Comparison of ENCODE assay signal across 23 cellular contexts in the genomic region with DNA sequence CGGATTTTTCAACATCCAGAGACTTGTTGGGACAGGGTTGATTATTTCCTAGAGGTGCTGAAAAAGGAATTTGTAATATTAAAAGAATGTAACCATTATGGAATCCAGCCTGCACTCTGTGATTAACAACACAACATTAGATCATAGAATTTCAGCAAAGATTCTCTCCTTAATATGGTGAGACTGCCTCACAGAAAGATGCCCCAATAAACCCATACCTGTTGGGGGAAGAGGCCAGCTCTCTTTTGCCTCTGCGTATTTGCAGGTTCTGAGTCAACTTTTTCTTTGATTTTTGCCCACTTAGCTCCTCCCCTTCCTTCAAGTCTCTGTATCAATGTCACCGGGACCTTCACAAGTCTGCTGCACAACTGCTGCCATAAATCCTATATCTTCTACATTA. TPM values are rescaled to one million over a fixed set of nuclear protein-coding genes. Genes with fewer than 3 reads are reported as not detected.
A peak's percentile ranks its signal among the peaks of the same experiment; 100 is the strongest.
DNase-seq lines count a peak whose midpoint lies in the region; ATAC-seq, FAIRE-seq and TF ChIP-seq lines count a peak whose summit lies in the region.
"Had no signal": no experiment of that assay in that cellular context is flagged by ENCODE, and none has a peak within 500 bp of the region (broad histone marks: within the 10 kb centered on the region; RNA-seq: fewer than 3 reads in every experiment).

No MANE protein-coding gene starts in this region.

- peak; percentile 52 to 66 for ATAC-seq in CD4-positive, CD25-positive, alpha-beta regulatory T cell (ENCODE audit: low read depth in 2 of 2)
- no peak for ATAC-seq in left cardiac atrium
- ATAC-seq: A549, left lobe of liver had no signal

- no peaks in the 10 kb centered on the region for H3K4me1 ChIP-seq in CD4-positive, CD25-positive, alpha-beta regulatory T cell (ENCODE audit: control insufficient read depth, insufficient read depth, low read length, poor library complexity, severe bottlenecking)
- H3K4me1 ChIP-seq in keratinocyte (ENCODE audit: control insufficient read depth, extremely low read depth, insufficient read depth, low read length): peaks cover 29% of the 10 kb centered on the region
- H3K4me1 ChIP-seq: A549, upper lobe of left lung had no signal

- no peak overlapping the region for H3K4me3 ChIP-seq in CD4-positive, CD25-positive, alpha-beta regulatory T cell (ENCODE audit: low read depth, low read length)
- H3K4me3 ChIP-seq in WERI-Rb-1 (ENCODE audit: low read depth, low read length) (no peak overlapping the region), keratinocyte (ENCODE audit: control insufficient read depth in 2 of 3, extremely low read depth in 1 of 3, insufficient read depth in 2 of 3, low read depth in 1 of 3, low read length in 3 of 3) (no peak overlapping the region)
- H3K4me3 ChIP-seq: A549, coronary artery, right atrium auricular region, upper lobe of left lung had no signal

- H3K9me3 Mint-ChIP-seq in CD4-positive, CD25-positive, alpha-beta regulatory T cell: peaks cover 0 to 2% (median 0%) of the 10 kb centered on the region in 7 donors
- H3K9me3 Mint-ChIP-seq: CD4-positive, alpha-beta memory T cell had no signal

- H3K4me3 Mint-ChIP-seq in CD4-positive, CD25-positive, alpha-beta regulatory T cell: no peak overlapping the region

- CTCF ChIA-PET in GM10248 (lab: Yijun Ruan, JAX): no interaction called here

- no peaks in the 10 kb centered on the region for H3K9me3 ChIP-seq in CD4-positive, CD25-positive, alpha-beta regulatory T cell (ENCODE audit: control insufficient read depth in 2 of 2, low read length in 2 of 2)
- H3K9me3 ChIP-seq in WERI-Rb-1 (ENCODE audit: severe bottlenecking): no peaks in the 10 kb centered on the region
- no peaks in the 10 kb centered on the region for H3K9me3 ChIP-seq in keratinocyte (ENCODE audit: control insufficient read depth, low read depth, low read length)
- H3K9me3 ChIP-seq: A549, neutrophil, right atrium auricular region, upper lobe of left lung had no signal

- H3K79me2 ChIP-seq in keratinocyte (ENCODE audit: control insufficient read depth, insufficient read depth, low read length): no peaks in the 10 kb centered on the region

- peaks cover 5% of the 10 kb centered on the region for H3K27me3 ChIP-seq in CD4-positive, CD25-positive, alpha-beta regulatory T cell (ENCODE audit: control insufficient read depth, insufficient read depth, low read length)
- H3K27me3 ChIP-seq in WERI-Rb-1 (ENCODE audit: insufficient read depth, low read depth, severe bottlenecking) (no peaks in the 10 kb centered on the region), keratinocyte (ENCODE audit: control insufficient read depth, extremely low read depth, insufficient read depth, low read length) (no peaks in the 10 kb centered on the region)
- H3K27me3 ChIP-seq: neutrophil, right atrium auricular region, upper lobe of left lung had no signal

- H3K27me3 Mint-ChIP-seq in CD4-positive, CD25-positive, alpha-beta regulatory T cell: peaks cover 16% of the 10 kb centered on the region

- POLR2A ChIA-PET in GM10248 (lab: Yijun Ruan, JAX): no interaction called here

- peaks cover 0 to 6% (median 3%) of the 10 kb centered on the region in 4 donors for H3K4me1 Mint-ChIP-seq in CD4-positive, CD25-positive, alpha-beta regulatory T cell

- intact Hi-C loops in left cardiac atrium (cut with DNase I): no loop called here

- peak overlapping the region; percentile 78 for H2AFZ ChIP-seq in keratinocyte (ENCODE audit: control insufficient read depth, low read length)

- TF ChIP-seq CTCF in WERI-Rb-1 (IDR thresholded peaks at IDR 0.05; ENCODE audit: low read depth, low read length) (no peak), keratinocyte (optimal IDR thresholded peaks at IDR 0.05 in 1 of 3, IDR thresholded peaks at IDR 0.05 in 1 of 3, conservative IDR thresholded peaks at IDR 0.05 in 1 of 3; ENCODE audit: extremely low read depth in 1 of 3, insufficient read depth in 2 of 3, low read length in 3 of 3) (no peak), GM10248 (IDR thresholded peaks at IDR 0.05; ENCODE audit: control extremely low read depth, extremely low read depth, low read depth, missing control alignments) (no peak)

- dilution Hi-C loops in keratinocyte (cut with MboI; ENCODE audit: extremely low pct_ligation_motif_present, low sequenced_read_pairs): no loop called here

- H4K20me1 ChIP-seq in keratinocyte (ENCODE audit: control insufficient read depth, extremely low read depth, insufficient read depth, low read length): no peaks in the 10 kb centered on the region

- no peak overlapping the region for H3K27ac ChIP-seq in CD4-positive, CD25-positive, alpha-beta regulatory T cell (ENCODE audit: insufficient read depth, low read length, poor library complexity, severe bottlenecking)
- H3K27ac ChIP-seq in WERI-Rb-1 (peak overlapping the region; percentile 80), keratinocyte (ENCODE audit: control insufficient read depth, insufficient read depth, low read length) (peak overlapping the region; percentile 50)
- H3K27ac ChIP-seq: A549, coronary artery, right atrium auricular region, upper lobe of left lung had no signal

- peak overlapping the region; percentile 74 for H3K4me2 ChIP-seq in keratinocyte (ENCODE audit: control insufficient read depth, extremely low read depth, insufficient read depth, low read depth, low read length)
- H3K4me2 ChIP-seq: A549 had no signal

- H3K36me3 Mint-ChIP-seq in CD4-positive, CD25-positive, alpha-beta regulatory T cell: no peaks in the 10 kb centered on the region
- H3K36me3 Mint-ChIP-seq: CD4-positive, alpha-beta memory T cell had no signal

- H3K27ac Mint-ChIP-seq in CD4-positive, CD25-positive, alpha-beta regulatory T cell: peak overlapping the region in 2 of 3 donors; percentile 19 to 36

- no peaks in the 10 kb centered on the region for H3K36me3 ChIP-seq in CD4-positive, CD25-positive, alpha-beta regulatory T cell (ENCODE audit: control insufficient read depth, insufficient read depth, low read length)
- no peaks in the 10 kb centered on the region for H3K36me3 ChIP-seq in WERI-Rb-1
- H3K36me3 ChIP-seq in keratinocyte (ENCODE audit: control insufficient read depth in 2 of 2, extremely low read depth in 1 of 2, insufficient read depth in 2 of 2, low read length in 2 of 2): no peaks in the 10 kb centered on the region
- H3K36me3 ChIP-seq: neutrophil, right atrium auricular region, upper lobe of left lung had no signal

- peak; percentile 73 for FAIRE-seq in keratinocyte (lab: Jason Lieb, UNC)
- FAIRE-seq: A549, endometrium, TTC549 had no signal

- no peaks in the 10 kb centered on the region for H3K9me1 ChIP-seq in keratinocyte (ENCODE audit: control insufficient read depth, extremely low read depth, insufficient read depth, low read length)

- no peak overlapping the region for H3K9ac ChIP-seq in keratinocyte (ENCODE audit: control insufficient read depth, extremely low read depth, insufficient read depth, low read length)

- DNase-seq in activated CD4-positive, alpha-beta T cell treated with anti-CD3 and anti-CD28 coated beads for 48 hours: peak; percentile 9
- DNase-seq in activated CD4-positive, alpha-beta T cell treated with anti-CD3 and anti-CD28 coated beads for 1 hour: no peak
- peak in 1 of 3 donors; percentile 70 for DNase-seq in CD4-positive, CD25-positive, alpha-beta regulatory T cell
- no peak for DNase-seq in WERI-Rb-1
- DNase-seq in keratinocyte (ENCODE audit: low read depth, low spot score): peak; percentile 25
- no peak for DNase-seq in GM10248 (ENCODE audit: extremely low spot score)
- no peak for DNase-seq in left cardiac atrium
- no peak for DNase-seq in activated effector memory CD4-positive, alpha-beta T cell treated with anti-CD3 and anti-CD28 coated beads, Interleukin-2, amount 50 U/mL, for 16 hours
- DNase-seq: activated CD4-positive, alpha-beta T cell treated with anti-CD3 and anti-CD28 coated beads, Interleukin-2, amount 50 U/mL, for 48 hours; CD4-positive, alpha-beta memory T cell; DMS79; NCI-H146; NCI-H345; NK-92 treated with Interleukin-12 subunit alpha and Interleukin-12 subunit beta, amount 100 ng/mL, for 24 hours; stimulated activated CD4-positive, alpha-beta T cell treated with anti-CD3 and anti-CD28 coated beads, Interleukin-15, amount 100 ng/mL, for 24 hours; upper lobe of left lung had no signal

RNA-seq across cellular contexts. Expression of a gene that starts 12.4 kb away (rescaled TPM):
- 64.4 TPM for total RNA-seq in CD4-positive, CD25-positive, alpha-beta regulatory T cell
- polyA plus RNA-seq in CD4-positive, CD25-positive, alpha-beta regulatory T cell: 10 to 100 TPM; 14.3 to 21.9 (median 17.7) TPM
- polyA plus RNA-seq in keratinocyte: 16.4 to 22.1 TPM (median 16.5 TPM) in 3 replicates
- polyA plus RNA-seq in keratinocyte (2011; ENCODE audit: low read depth): 12.4 TPM
- polyA plus RNA-seq in keratinocyte (2011; cell fraction: cytosol; rRNA removed): 13.5 and 14.9 TPM in 2 replicates
- polyA plus RNA-seq in keratinocyte (2011; cell fraction: nucleus; rRNA removed): 60.2 and 68.9 TPM in 2 replicates
- 13.2 and 23.4 TPM in 2 replicates for polyA plus RNA-seq in keratinocyte (2012; ENCODE audit: low replicate concordance)
- 52.0 to 64.4 TPM (median 64.3 TPM) in 3 replicates for polyA minus RNA-seq in keratinocyte
- 22.3 TPM for polyA minus RNA-seq in keratinocyte (2011; cell fraction: cytosol; rRNA and poly(A)+ RNA removed)
- polyA minus RNA-seq in keratinocyte (2011; cell fraction: nucleus; rRNA and poly(A)+ RNA removed): 48.1 and 73.0 TPM in 2 replicates
- 10 to 100 TPM; 29.8 to 34.8 TPM for total RNA-seq in left cardiac atrium

RNA-seq across cellular contexts. Expression of a gene that starts 32.5 kb away (rescaled TPM):
- total RNA-seq in CD4-positive, CD25-positive, alpha-beta regulatory T cell: 94.0 TPM
- polyA plus RNA-seq in CD4-positive, CD25-positive, alpha-beta regulatory T cell: 10 to 100 TPM; 39.3 to 44.9 (median 42.6) TPM
- 50.7 to 53.0 TPM (median 51.3 TPM) in 3 replicates for polyA plus RNA-seq in keratinocyte
- polyA plus RNA-seq in keratinocyte (2011; ENCODE audit: low read depth): 88.8 TPM
- polyA plus RNA-seq in keratinocyte (2011; cell fraction: cytosol; rRNA removed): 60.0 and 60.8 TPM in 2 replicates
- 91.2 and 115 TPM in 2 replicates for polyA plus RNA-seq in keratinocyte (2011; cell fraction: nucleus; rRNA removed)
- polyA plus RNA-seq in keratinocyte (2012; ENCODE audit: low replicate concordance): 36.8 and 53.9 TPM in 2 replicates
- 52.9 to 126 TPM (median 64.0 TPM) in 3 replicates for polyA minus RNA-seq in keratinocyte
- polyA minus RNA-seq in keratinocyte (2011; cell fraction: cytosol; rRNA and poly(A)+ RNA removed): 48.3 TPM
- polyA minus RNA-seq in keratinocyte (2011; cell fraction: nucleus; rRNA and poly(A)+ RNA removed): 37.4 and 55.6 TPM in 2 replicates
- 10 to 100 TPM; 34.6 to 52.6 TPM for total RNA-seq in left cardiac atrium

Comparison
In these comparisons a context has a peak if more than half of its experiments do, and no peak if none do; other contexts are left out.
1. DNase-seq: peak in activated CD4-positive, alpha-beta T cell treated with anti-CD3 and anti-CD28 coated beads for 48 hours (single experiment) and keratinocyte (single experiment); none in activated CD4-positive, alpha-beta T cell treated with anti-CD3 and anti-CD28 coated beads for 1 hour (single experiment), WERI-Rb-1 (single experiment), GM10248 (single experiment), left cardiac atrium (single experiment) and activated effector memory CD4-positive, alpha-beta T cell treated with anti-CD3 and anti-CD28 coated beads, Interleukin-2, amount 50 U/mL, for 16 hours (single experiment).
2. ATAC-seq: peak in CD4-positive, CD25-positive, alpha-beta regulatory T cell (2 of 2); none in left cardiac atrium (0 of 2).